In genomic region chr2:168246072-168246482, GRCh38 we compare ENCODE assay signal across 8 cellular contexts. TPM values are rescaled to one million over a fixed set of nuclear protein-coding genes. Genes with fewer than 3 reads are reported as not detected.
DNase-seq lines count a peak whose midpoint lies in the region; ATAC-seq and TF ChIP-seq lines count a peak whose summit lies in the region.

No MANE protein-coding gene starts in this region.

- H2AFZ ChIP-seq in OCI-LY1 (ENCODE audit: low read length), result no peak overlapping the region

- no peaks in the 10 kb centered on the region for H3K36me3 Mint-ChIP-seq in endothelial cell (ENCODE audit: low read depth, unreplicated experiment)

- TF ChIP-seq CTCF in OCI-LY1 (IDR thresholded peaks at IDR 0.05; ENCODE audit: low read length) (no peak), endothelial cell (IDR thresholded peaks at IDR 0.05; ENCODE audit: unreplicated experiment) (no peak), neutrophil (IDR thresholded peaks at IDR 0.05) (no peak)

- H3K36me3 ChIP-seq in OCI-LY1 (ENCODE audit: insufficient read depth, low read length) (no peaks in the 10 kb centered on the region), neutrophil (no peaks in the 10 kb centered on the region)

- peak overlapping the region; percentile 95 for H3K4me3 Mint-ChIP-seq in endothelial cell (ENCODE audit: unreplicated experiment)

- no peaks in the 10 kb centered on the region for H3K9me2 ChIP-seq in OCI-LY1 (ENCODE audit: low read depth, low read length)

- ATAC-seq in activated CD4-positive, CD25-positive, alpha-beta regulatory T cell treated with anti-CD3 and anti-CD28 coated beads, Interleukin-2, amount 50 U/mL, for 24 hours, result no peak
- no peak for ATAC-seq in GM18873 (IDR thresholded peaks at IDR 0.05; ENCODE audit: low FRiP score, unreplicated experiment)

- H3K4me1 Mint-ChIP-seq in endothelial cell (ENCODE audit: unreplicated experiment), result peaks cover 21% of the 10 kb centered on the region

- H4K20me1 ChIP-seq in OCI-LY1 (ENCODE audit: insufficient read depth, low read length), result no peaks in the 10 kb centered on the region

- H3K27ac Mint-ChIP-seq in endothelial cell (ENCODE audit: unreplicated experiment), result peak overlapping the region; percentile 52

- H3K4me3 ChIP-seq in OCI-LY1 (ENCODE audit: low read depth, low read length, poor library complexity, severe bottlenecking) (peak overlapping the region; percentile 87), neutrophil (ENCODE audit: low read depth in 1 of 2, low read length in 1 of 2) (peak overlapping the region; percentile 62 to 71)

- DNase-seq in DMS79 (lab: John Stamatoyannopoulos, UW) (peak; percentile 43), endothelial cell (ENCODE audit: low spot score) (no peak), MV-4-11 (lab: John Stamatoyannopoulos, UW) (no peak), HPDE6-E6E7 (ENCODE audit: extremely low spot score) (no peak)

- H3K9me3 Mint-ChIP-seq in endothelial cell (ENCODE audit: unreplicated experiment), result no peaks in the 10 kb centered on the region

- peaks cover 30% of the 10 kb centered on the region for H3K79me2 ChIP-seq in OCI-LY1 (ENCODE audit: insufficient read depth, low read length)

- H3K4me2 ChIP-seq in OCI-LY1 (ENCODE audit: low read length), result peak overlapping the region; percentile 98

- peak overlapping the region; percentile 92 for H3K27ac ChIP-seq in OCI-LY1 (ENCODE audit: low read depth, low read length, poor library complexity, severe bottlenecking)
- H3K27ac ChIP-seq in neutrophil, result peak overlapping the region; percentile 6

- no peaks in the 10 kb centered on the region for H3F3A ChIP-seq in OCI-LY1 (ENCODE audit: insufficient read depth, low read length)

- H3K27me3 Mint-ChIP-seq in endothelial cell (ENCODE audit: unreplicated experiment), result peaks cover 7% of the 10 kb centered on the region

- H3K27me3 ChIP-seq in OCI-LY1 (ENCODE audit: insufficient read depth, low read length) (no peaks in the 10 kb centered on the region), neutrophil (peaks cover 20% of the 10 kb centered on the region)

- no peaks in the 10 kb centered on the region for H3K9me3 ChIP-seq in OCI-LY1 (ENCODE audit: low read length)
- no peaks in the 10 kb centered on the region for H3K9me3 ChIP-seq in neutrophil

- H3K4me1 ChIP-seq in OCI-LY1 (ENCODE audit: insufficient read depth, low read length, severe bottlenecking) (peaks cover 51% of the 10 kb centered on the region), neutrophil (ENCODE audit: control insufficient read depth in 1 of 2, insufficient read depth in 1 of 2, low read depth in 1 of 2, low read length in 1 of 2) (peaks cover 10 to 14% of the 10 kb centered on the region in 2 experiments)

- peak overlapping the region; percentile 89 for H3K9ac ChIP-seq in OCI-LY1 (ENCODE audit: low read length)

RNA-seq across cellular contexts. Expression of gene STK39, which starts 1.3 kb away (rescaled TPM):
- total RNA-seq in endothelial cell (ENCODE audit: unreplicated experiment), result 14.3 TPM
